8 cellular contexts compared by ENCODE assay signal in the genomic region with DNA sequence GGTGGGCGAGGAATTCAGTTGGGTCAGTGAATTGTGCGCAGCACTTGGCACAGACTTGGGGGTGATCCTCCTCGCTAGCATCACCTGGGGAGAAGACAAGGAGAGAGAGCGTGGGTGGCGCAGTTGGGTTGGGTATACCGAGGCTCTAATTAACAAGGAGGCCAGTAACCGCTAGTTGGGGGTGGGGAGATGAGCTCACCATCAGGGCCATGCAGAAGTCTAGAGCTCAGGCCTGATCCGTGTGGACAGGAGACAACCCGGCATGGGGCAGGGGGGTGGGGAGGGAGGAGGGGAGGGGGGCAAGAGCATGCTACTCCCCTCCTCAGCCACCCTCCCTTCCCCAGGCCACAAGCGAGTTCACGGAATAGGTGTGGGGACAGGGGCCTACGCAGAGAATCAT. TPM values are rescaled to one million over a fixed set of nuclear protein-coding genes. Genes with fewer than 3 reads are reported as not detected.
DNase-seq lines count a peak whose midpoint lies in the region; ATAC-seq lines count a peak whose summit lies in the region.

No MANE protein-coding gene starts in this region.

- WGBS in iPS DF 6.9 (ENCODE audit: insufficient coverage, insufficient read length) = no CpG with 5 or more reads among the region's 12 CpGs

- no peaks in the 10 kb centered on the region for H3K36me3 Mint-ChIP-seq in activated CD4-positive, alpha-beta T cell treated with anti-CD3 and anti-CD28 coated beads for 36 hours (ENCODE audit: low read depth)
- H3K36me3 Mint-ChIP-seq in activated naive CD4-positive, alpha-beta T cell treated with anti-CD3 and anti-CD28 coated beads, Interleukin-2, amount 50 U/mL, for 72 hours = no peaks in the 10 kb centered on the region

- POLR2A ChIA-PET in activated CD4-positive, alpha-beta T cell treated with anti-CD3 and anti-CD28 coated beads for 36 hours (lab: Charles Lee) = interaction anchor here (0.6 to 1.6 kb wide), 4 partner anchors 7 to 260 kb away, joined by 3 to 12 read pairs (median 4); partner anchors contain the start of gene METTL3

- H3K4me1 ChIP-seq in iPS DF 6.9 (ENCODE audit: control insufficient read depth, insufficient read depth, low read length) (peaks cover 17% of the 10 kb centered on the region), skeletal muscle tissue (ENCODE audit: control insufficient read depth in 3 of 3, insufficient read depth in 3 of 3, low read length in 3 of 3) (peaks cover 0 to 2% (median 2%) of the 10 kb centered on the region in 3 donors)

- H3K4me1 Mint-ChIP-seq in activated CD4-positive, alpha-beta T cell treated with anti-CD3 and anti-CD28 coated beads for 36 hours = peaks cover 16% of the 10 kb centered on the region

- H3K36me3 ChIP-seq in iPS DF 6.9 (ENCODE audit: control insufficient read depth, insufficient read depth, low read length) (peaks cover 35% of the 10 kb centered on the region), skeletal muscle tissue (ENCODE audit: control insufficient read depth in 3 of 3, insufficient read depth in 3 of 3, low read length in 3 of 3) (no peaks in the 10 kb centered on the region)

- H3K9me3 ChIP-seq in iPS DF 6.9 (ENCODE audit: control insufficient read depth, insufficient read depth, low read length) (no peaks in the 10 kb centered on the region), skeletal muscle tissue (ENCODE audit: control insufficient read depth in 3 of 3, low read length in 3 of 3) (no peaks in the 10 kb centered on the region)

- CTCF ChIA-PET in activated CD4-positive, alpha-beta T cell treated with anti-CD3 and anti-CD28 coated beads for 36 hours (lab: Charles Lee) = interaction anchor here (0.8 to 2.9 kb wide), 6 partner anchors 13 to 92 kb away, joined by 3 to 16 read pairs (median 3); no protein-coding TSS in a partner anchor

- H3K9ac ChIP-seq in skeletal muscle tissue (ENCODE audit: low read depth in 1 of 3, low read length in 3 of 3) = no peak overlapping the region

- DNase-seq in activated CD4-positive, alpha-beta T cell treated with anti-CD3 and anti-CD28 coated beads for 36 hours = peak; percentile 21
- DNase-seq in activated CD4-positive, alpha-beta T cell treated with anti-CD3 and anti-CD28 coated beads for 4 hours = no peak
- DNase-seq in activated naive CD4-positive, alpha-beta T cell treated with anti-CD3 and anti-CD28 coated beads, Interleukin-2, amount 50 U/mL, for 72 hours (ENCODE audit: low spot score in 2 of 2) = no peak
- no peak for DNase-seq in iPS DF 6.9 (ENCODE audit: low read depth, low spot score)
- no peak for DNase-seq in NCI-H1694 treated with DMSO at 0.1 percent for 48 hours (lab: John Stamatoyannopoulos, UW)

- H3K27ac Mint-ChIP-seq in activated CD4-positive, alpha-beta T cell treated with anti-CD3 and anti-CD28 coated beads for 36 hours = peak overlapping the region; percentile 32
- peak overlapping the region; percentile 32 to 43 for H3K27ac Mint-ChIP-seq in activated naive CD4-positive, alpha-beta T cell treated with anti-CD3 and anti-CD28 coated beads, Interleukin-2, amount 50 U/mL, for 72 hours

- intact Hi-C loops in activated CD4-positive, alpha-beta T cell treated with anti-CD3 and anti-CD28 coated beads for 36 hours (cut with DNase I, micrococcal nuclease) = no loop called here

- H3K27me3 Mint-ChIP-seq in activated CD4-positive, alpha-beta T cell treated with anti-CD3 and anti-CD28 coated beads for 36 hours = no peaks in the 10 kb centered on the region

- H3K27me3 ChIP-seq in iPS DF 6.9 (ENCODE audit: control insufficient read depth, insufficient read depth, low read length) = no peaks in the 10 kb centered on the region
- peaks cover 0 to 4% (median 3%) of the 10 kb centered on the region in 3 donors for H3K27me3 ChIP-seq in skeletal muscle tissue (ENCODE audit: control insufficient read depth in 3 of 3, insufficient read depth in 3 of 3, low read length in 3 of 3)

- H3K4me3 Mint-ChIP-seq in activated CD4-positive, alpha-beta T cell treated with anti-CD3 and anti-CD28 coated beads for 36 hours = peak overlapping the region; percentile 71

- H3K9me3 Mint-ChIP-seq in activated CD4-positive, alpha-beta T cell treated with anti-CD3 and anti-CD28 coated beads for 36 hours (ENCODE audit: low read depth) = no peaks in the 10 kb centered on the region
- no peaks in the 10 kb centered on the region for H3K9me3 Mint-ChIP-seq in activated naive CD4-positive, alpha-beta T cell treated with anti-CD3 and anti-CD28 coated beads, Interleukin-2, amount 50 U/mL, for 72 hours

- H3K27ac ChIP-seq in iPS DF 6.9 (ENCODE audit: low read length) = no peak overlapping the region
- no peak overlapping the region for H3K27ac ChIP-seq in skeletal muscle tissue (ENCODE audit: low read depth, low read length)

- H3K4me3 ChIP-seq in iPS DF 6.9 (ENCODE audit: low read length) (peak overlapping the region; percentile 88; the same call in 1 of the 2 replicates), skeletal muscle tissue (ENCODE audit: low read length in 3 of 3) (peak overlapping the region; percentile 29 to 71 (median 58))

- peak; percentile 25 for ATAC-seq in activated CD4-positive, alpha-beta T cell treated with anti-CD3 and anti-CD28 coated beads for 36 hours
- ATAC-seq in activated naive CD4-positive, alpha-beta T cell treated with anti-CD3 and anti-CD28 coated beads, Interleukin-2, amount 50 U/mL, for 72 hours = no peak
- ATAC-seq in GM19452 (IDR thresholded peaks at IDR 0.05; ENCODE audit: unreplicated experiment) (no peak), HG02763 (IDR thresholded peaks at IDR 0.05; ENCODE audit: unreplicated experiment) (no peak)

RNA-seq across cellular contexts. Expression of gene SALL2, which starts 0.6 kb away (rescaled TPM):
- 1 to 10 TPM; 5.5 to 6.3 TPM for total RNA-seq in activated CD4-positive, alpha-beta T cell treated with anti-CD3 and anti-CD28 coated beads for 36 hours
- 1 to 10 TPM; 5.4 to 9.3 TPM for total RNA-seq in activated naive CD4-positive, alpha-beta T cell treated with anti-CD3 and anti-CD28 coated beads, Interleukin-2, amount 50 U/mL, for 72 hours
- 5.2 TPM for total RNA-seq in skeletal muscle tissue

RNA-seq across cellular contexts. Expression of gene METTL3, which starts 14.4 kb away (rescaled TPM):
- 10 to 100 TPM; 64.0 to 67.4 TPM for total RNA-seq in activated CD4-positive, alpha-beta T cell treated with anti-CD3 and anti-CD28 coated beads for 36 hours
- total RNA-seq in activated naive CD4-positive, alpha-beta T cell treated with anti-CD3 and anti-CD28 coated beads, Interleukin-2, amount 50 U/mL, for 72 hours = 10 to 100 TPM; 60.6 to 74.9 TPM
- 73.6 TPM for total RNA-seq in skeletal muscle tissue

RNA-seq across cellular contexts. Expression of gene TOX4, which starts 48.6 kb away (rescaled TPM):
- total RNA-seq in activated CD4-positive, alpha-beta T cell treated with anti-CD3 and anti-CD28 coated beads for 36 hours = 10 to 100 TPM; 79.5 to 85.6 TPM
- total RNA-seq in activated naive CD4-positive, alpha-beta T cell treated with anti-CD3 and anti-CD28 coated beads, Interleukin-2, amount 50 U/mL, for 72 hours = 100 to 1,000 TPM in 1 of 2 donors, 10 to 100 TPM in 1; 80.8 to 104 TPM
- total RNA-seq in skeletal muscle tissue = 18.8 TPM

RNA-seq across cellular contexts. Expression of gene RAB2B, which starts 48.8 kb away (rescaled TPM):
- 10 to 100 TPM; 21.2 to 22.0 TPM for total RNA-seq in activated CD4-positive, alpha-beta T cell treated with anti-CD3 and anti-CD28 coated beads for 36 hours
- total RNA-seq in activated naive CD4-positive, alpha-beta T cell treated with anti-CD3 and anti-CD28 coated beads, Interleukin-2, amount 50 U/mL, for 72 hours = 10 to 100 TPM; 30.2 to 48.8 TPM
- total RNA-seq in skeletal muscle tissue = 45.4 TPM

RNA-seq across cellular contexts. Expression of gene OR10G3, which starts 54.3 kb away (rescaled TPM):
- total RNA-seq in activated CD4-positive, alpha-beta T cell treated with anti-CD3 and anti-CD28 coated beads for 36 hours = not detected
- not detected for total RNA-seq in activated naive CD4-positive, alpha-beta T cell treated with anti-CD3 and anti-CD28 coated beads, Interleukin-2, amount 50 U/mL, for 72 hours
- total RNA-seq in skeletal muscle tissue = not detected
